Comparison of ENCODE assay signal across 1 cellular context in the genomic region with DNA sequence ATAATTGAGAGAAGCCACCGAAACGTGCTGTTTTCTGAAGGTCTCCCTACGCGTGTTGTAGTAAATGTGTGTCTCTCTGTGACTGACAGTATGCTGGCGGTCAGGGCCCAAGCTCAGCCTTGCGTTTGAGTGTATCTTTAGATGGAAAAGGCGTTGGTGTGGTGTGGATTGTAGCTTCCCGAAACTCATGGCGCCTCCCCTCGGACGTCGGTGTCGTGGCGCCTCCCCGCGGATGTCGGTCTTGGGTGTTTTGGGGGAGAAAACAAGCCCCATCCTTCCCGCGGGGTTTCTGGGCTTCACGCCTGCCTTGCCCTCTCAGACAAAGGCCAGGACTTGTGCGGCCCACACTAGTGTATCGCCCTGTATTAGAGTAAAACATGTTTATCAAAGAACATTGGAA.
TF ChIP-seq lines count a peak whose summit lies in the region.

No MANE protein-coding gene starts in this region.

TF ChIP-seq in GM23338, 12 proteins besides CTCF, POLR2A, EP300 and RAD21 (continued from another document):
- TF ChIP-seq, protein P1, sequence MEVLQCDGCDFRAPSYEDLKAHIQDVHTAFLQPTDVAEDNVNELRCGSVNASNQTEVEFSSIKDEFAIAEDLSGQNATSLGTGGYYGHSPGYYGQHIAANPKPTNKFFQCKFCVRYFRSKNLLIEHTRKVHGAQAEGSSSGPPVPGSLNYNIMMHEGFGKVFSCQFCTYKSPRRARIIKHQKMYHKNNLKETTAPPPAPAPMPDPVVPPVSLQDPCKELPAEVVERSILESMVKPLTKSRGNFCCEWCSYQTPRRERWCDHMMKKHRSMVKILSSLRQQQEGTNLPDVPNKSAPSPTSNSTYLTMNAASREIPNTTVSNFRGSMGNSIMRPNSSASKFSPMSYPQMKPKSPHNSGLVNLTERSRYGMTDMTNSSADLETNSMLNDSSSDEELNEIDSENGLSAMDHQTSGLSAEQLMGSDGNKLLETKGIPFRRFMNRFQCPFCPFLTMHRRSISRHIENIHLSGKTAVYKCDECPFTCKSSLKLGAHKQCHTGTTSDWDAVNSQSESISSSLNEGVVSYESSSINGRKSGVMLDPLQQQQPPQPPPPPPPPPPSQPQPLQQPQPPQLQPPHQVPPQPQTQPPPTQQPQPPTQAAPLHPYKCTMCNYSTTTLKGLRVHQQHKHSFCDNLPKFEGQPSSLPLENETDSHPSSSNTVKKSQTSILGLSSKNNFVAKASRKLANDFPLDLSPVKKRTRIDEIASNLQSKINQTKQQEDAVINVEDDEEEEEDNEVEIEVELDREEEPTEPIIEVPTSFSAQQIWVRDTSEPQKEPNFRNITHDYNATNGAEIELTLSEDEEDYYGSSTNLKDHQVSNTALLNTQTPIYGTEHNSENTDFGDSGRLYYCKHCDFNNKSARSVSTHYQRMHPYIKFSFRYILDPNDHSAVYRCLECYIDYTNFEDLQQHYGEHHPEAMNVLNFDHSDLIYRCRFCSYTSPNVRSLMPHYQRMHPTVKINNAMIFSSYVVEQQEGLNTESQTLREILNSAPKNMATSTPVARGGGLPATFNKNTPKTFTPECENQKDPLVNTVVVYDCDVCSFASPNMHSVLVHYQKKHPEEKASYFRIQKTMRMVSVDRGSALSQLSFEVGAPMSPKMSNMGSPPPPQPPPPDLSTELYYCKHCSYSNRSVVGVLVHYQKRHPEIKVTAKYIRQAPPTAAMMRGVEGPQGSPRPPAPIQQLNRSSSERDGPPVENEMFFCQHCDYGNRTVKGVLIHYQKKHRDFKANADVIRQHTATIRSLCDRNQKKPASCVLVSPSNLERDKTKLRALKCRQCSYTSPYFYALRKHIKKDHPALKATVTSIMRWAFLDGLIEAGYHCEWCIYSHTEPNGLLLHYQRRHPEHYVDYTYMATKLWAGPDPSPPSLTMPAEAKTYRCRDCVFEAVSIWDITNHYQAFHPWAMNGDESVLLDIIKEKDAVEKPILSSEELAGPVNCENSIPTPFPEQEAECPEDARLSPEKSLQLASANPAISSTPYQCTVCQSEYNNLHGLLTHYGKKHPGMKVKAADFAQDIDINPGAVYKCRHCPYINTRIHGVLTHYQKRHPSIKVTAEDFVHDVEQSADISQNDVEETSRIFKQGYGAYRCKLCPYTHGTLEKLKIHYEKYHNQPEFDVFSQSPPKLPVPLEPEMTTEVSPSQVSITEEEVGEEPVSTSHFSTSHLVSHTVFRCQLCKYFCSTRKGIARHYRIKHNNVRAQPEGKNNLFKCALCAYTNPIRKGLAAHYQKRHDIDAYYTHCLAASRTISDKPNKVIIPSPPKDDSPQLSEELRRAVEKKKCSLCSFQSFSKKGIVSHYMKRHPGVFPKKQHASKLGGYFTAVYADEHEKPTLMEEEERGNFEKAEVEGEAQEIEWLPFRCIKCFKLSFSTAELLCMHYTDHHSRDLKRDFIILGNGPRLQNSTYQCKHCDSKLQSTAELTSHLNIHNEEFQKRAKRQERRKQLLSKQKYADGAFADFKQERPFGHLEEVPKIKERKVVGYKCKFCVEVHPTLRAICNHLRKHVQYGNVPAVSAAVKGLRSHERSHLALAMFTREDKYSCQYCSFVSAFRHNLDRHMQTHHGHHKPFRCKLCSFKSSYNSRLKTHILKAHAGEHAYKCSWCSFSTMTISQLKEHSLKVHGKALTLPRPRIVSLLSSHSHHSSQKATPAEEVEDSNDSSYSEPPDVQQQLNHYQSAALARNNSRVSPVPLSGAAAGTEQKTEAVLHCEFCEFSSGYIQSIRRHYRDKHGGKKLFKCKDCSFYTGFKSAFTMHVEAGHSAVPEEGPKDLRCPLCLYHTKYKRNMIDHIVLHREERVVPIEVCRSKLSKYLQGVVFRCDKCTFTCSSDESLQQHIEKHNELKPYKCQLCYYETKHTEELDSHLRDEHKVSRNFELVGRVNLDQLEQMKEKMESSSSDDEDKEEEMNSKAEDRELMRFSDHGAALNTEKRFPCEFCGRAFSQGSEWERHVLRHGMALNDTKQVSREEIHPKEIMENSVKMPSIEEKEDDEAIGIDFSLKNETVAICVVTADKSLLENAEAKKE (CRISPR knock-in tag; IDR thresholded peaks at IDR 0.05) = no peak
- TF ChIP-seq, protein P2, sequence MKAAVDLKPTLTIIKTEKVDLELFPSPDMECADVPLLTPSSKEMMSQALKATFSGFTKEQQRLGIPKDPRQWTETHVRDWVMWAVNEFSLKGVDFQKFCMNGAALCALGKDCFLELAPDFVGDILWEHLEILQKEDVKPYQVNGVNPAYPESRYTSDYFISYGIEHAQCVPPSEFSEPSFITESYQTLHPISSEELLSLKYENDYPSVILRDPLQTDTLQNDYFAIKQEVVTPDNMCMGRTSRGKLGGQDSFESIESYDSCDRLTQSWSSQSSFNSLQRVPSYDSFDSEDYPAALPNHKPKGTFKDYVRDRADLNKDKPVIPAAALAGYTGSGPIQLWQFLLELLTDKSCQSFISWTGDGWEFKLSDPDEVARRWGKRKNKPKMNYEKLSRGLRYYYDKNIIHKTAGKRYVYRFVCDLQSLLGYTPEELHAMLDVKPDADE (IDR thresholded peaks at IDR 0.05) = no peak
- no peak for TF ChIP-seq EZH2 (IDR thresholded peaks at IDR 0.05; ENCODE audit: low read depth, unreplicated experiment)
- TF ChIP-seq ZNF331 (CRISPR knock-in tag; IDR thresholded peaks at IDR 0.05; ENCODE audit: low read depth) = no peak
- TF ChIP-seq CREB1 (CRISPR knock-in tag; IDR thresholded peaks at IDR 0.05; ENCODE audit: low read depth) = no peak
- no peak for TF ChIP-seq STAT1 (IDR thresholded peaks at IDR 0.05; ENCODE audit: unreplicated experiment)
